In genomic region chr3:187262360-187262759, GRCh38 we compare ENCODE assay signal across 25 cellular contexts. TPM values are rescaled to one million over a fixed set of nuclear protein-coding genes. Genes with fewer than 3 reads are reported as not detected.
"Had no signal": no experiment of that assay in that cellular context is flagged by ENCODE, and none has a peak within 500 bp of the region (broad histone marks: within the 10 kb centered on the region; RNA-seq: fewer than 3 reads in every experiment).

No MANE protein-coding gene starts in this region.

- H3K9me3 ChIP-seq: ascending aorta, heart left ventricle, lower lobe of right lung, suprapubic skin, tibial nerve had no signal

- H3K9me3 Mint-ChIP-seq: activated naive CD8-positive, alpha-beta T cell treated with anti-CD3 and anti-CD28 coated beads, Interleukin-2, amount 10 ng/mL, durations not matched to agents 7 days and 5 days; natural killer cell; stimulated activated memory B cell treated with anti-CD40 and anti-IgM and Interleukin-4, amounts not matched to agents 10 μg/mL and 1 μg/mL and 100 μg/mL, for 72 hours had no signal

- H3K4me3 ChIP-seq: ascending aorta, heart left ventricle, lower lobe of right lung, suprapubic skin, tibial nerve had no signal

- H3K27me3 ChIP-seq: ascending aorta, heart left ventricle, suprapubic skin, tibial nerve had no signal

- H3K27ac ChIP-seq: ascending aorta, lower lobe of right lung, suprapubic skin, WERI-Rb-1 had no signal

- DNase-seq: activated CD4-positive, alpha-beta T cell treated with anti-CD3 and anti-CD28 coated beads for 48 hours; activated CD4-positive, alpha-beta T cell treated with anti-CD3 and anti-CD28 coated beads, Interleukin-2, amount 50 U/mL, for 48 hours; activated CD8-positive, alpha-beta memory T cell treated with anti-CD3 and anti-CD28 coated beads for 24 hours; activated effector memory CD4-positive, alpha-beta T cell treated with Interleukin-2 at 50 U/mL for 16 hours; activated naive CD4-positive, alpha-beta T cell treated with Interleukin-2 at 50 U/mL for 16 hours; activated naive CD8-positive, alpha-beta T cell treated with anti-CD3 and anti-CD28 coated beads, Interleukin-2, amount 10 ng/mL, durations not matched to agents 7 days and 5 days; heart left ventricle; kidney glomerular epithelial cell; lower lobe of right lung; mesendoderm; natural killer cell; posterior cingulate gyrus; right cardiac atrium; stimulated activated CD4-positive, alpha-beta T cell treated with anti-CD3 and anti-CD28 coated beads, Interleukin-4, amount 100 ng/mL, for 4 hours; stimulated activated CD8-positive, alpha-beta memory T cell treated with anti-CD3 and anti-CD28 coated beads, Interleukin-4, amount 100 ng/mL, for 48 hours; T-helper 17 cell; T1000; WERI-Rb-1 had no signal

- H3K4me1 Mint-ChIP-seq: activated naive CD8-positive, alpha-beta T cell treated with anti-CD3 and anti-CD28 coated beads, Interleukin-2, amount 10 ng/mL, durations not matched to agents 7 days and 5 days; natural killer cell; stimulated activated memory B cell treated with anti-CD40 and anti-IgM and Interleukin-4, amounts not matched to agents 10 μg/mL and 1 μg/mL and 100 μg/mL, for 72 hours; T-helper 17 cell had no signal

- H3K36me3 Mint-ChIP-seq: activated naive CD8-positive, alpha-beta T cell treated with anti-CD3 and anti-CD28 coated beads, Interleukin-2, amount 10 ng/mL, durations not matched to agents 7 days and 5 days; natural killer cell; stimulated activated memory B cell treated with anti-CD40 and anti-IgM and Interleukin-4, amounts not matched to agents 10 μg/mL and 1 μg/mL and 100 μg/mL, for 72 hours had no signal

- H3K36me3 ChIP-seq: ascending aorta, lower lobe of right lung, suprapubic skin, tibial nerve, WERI-Rb-1 had no signal

- H3K4me3 Mint-ChIP-seq: activated naive CD8-positive, alpha-beta T cell treated with anti-CD3 and anti-CD28 coated beads, Interleukin-2, amount 10 ng/mL, durations not matched to agents 7 days and 5 days; brain; natural killer cell; stimulated activated memory B cell treated with anti-CD40 and anti-IgM and Interleukin-4, amounts not matched to agents 10 μg/mL and 1 μg/mL and 100 μg/mL, for 72 hours; T-helper 17 cell had no signal

- ATAC-seq: activated CD4-positive, CD25-positive, alpha-beta regulatory T cell treated with anti-CD3 and anti-CD28 coated beads, Interleukin-2, amount 50 U/mL, for 24 hours; lower lobe of right lung; natural killer cell; right cardiac atrium; stimulated activated memory B cell treated with anti-CD40 and anti-IgM and Interleukin-4, amounts not matched to agents 10 μg/mL and 1 μg/mL and 100 μg/mL, for 72 hours; T-helper 17 cell had no signal

- H3K27ac Mint-ChIP-seq: activated naive CD8-positive, alpha-beta T cell treated with anti-CD3 and anti-CD28 coated beads, Interleukin-2, amount 10 ng/mL, durations not matched to agents 7 days and 5 days; natural killer cell; stimulated activated memory B cell treated with anti-CD40 and anti-IgM and Interleukin-4, amounts not matched to agents 10 μg/mL and 1 μg/mL and 100 μg/mL, for 72 hours; T-helper 17 cell had no signal

RNA-seq across cellular contexts. Expression of gene MASP1, which starts 29.2 kb away (rescaled TPM):
- total RNA-seq: activated naive CD8-positive, alpha-beta T cell treated with anti-CD3 and anti-CD28 coated beads, Interleukin-2, amount 10 ng/mL, durations not matched to agents 7 days and 5 days; mononuclear cell; natural killer cell had no signal
